In the genomic region with DNA sequence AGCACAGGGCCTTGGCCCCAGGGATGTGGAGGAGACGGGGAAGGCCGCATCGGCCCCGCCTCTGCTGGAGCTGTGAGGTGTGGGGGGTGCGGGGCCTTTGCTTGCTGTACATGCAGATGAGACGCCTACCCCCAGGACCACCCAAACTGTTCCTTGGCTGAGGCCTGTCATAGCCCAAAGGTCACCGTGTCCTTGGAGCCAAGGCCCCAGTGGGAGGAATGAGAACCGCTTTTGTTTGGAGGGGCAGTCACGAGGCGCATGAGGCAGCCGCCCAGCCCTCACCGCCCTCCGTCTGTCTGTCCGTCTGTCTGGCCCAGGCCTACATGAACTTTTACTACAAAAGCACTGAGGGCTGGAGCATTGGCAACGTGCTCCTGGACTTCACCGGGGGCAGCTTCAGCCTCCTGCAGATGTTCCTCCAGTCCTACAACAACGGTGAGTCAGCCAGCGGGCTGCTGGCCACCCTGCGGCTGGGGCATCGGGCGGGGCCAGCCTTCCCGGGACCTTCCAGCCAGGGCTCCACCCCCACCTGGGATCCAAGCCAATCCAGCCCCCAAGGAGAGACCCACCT, we compare ENCODE assay signal across 9 cellular contexts. TPM values are rescaled to one million over a fixed set of nuclear protein-coding genes. Genes with fewer than 3 reads are reported as not detected.
DNase-seq lines count a peak whose midpoint lies in the region; ATAC-seq, FAIRE-seq and TF ChIP-seq lines count a peak whose summit lies in the region.
"Had no signal": no experiment of that assay in that cellular context is flagged by ENCODE, and none has a peak within 500 bp of the region (broad histone marks: within the 10 kb centered on the region; RNA-seq: fewer than 3 reads in every experiment).

No MANE protein-coding gene starts in this region.

- 73 to 80% methylated on average over 22 of the region's 22 CpGs for WGBS in lung, 2 donors

- peak; percentile 70 for DNase-seq in NCI-H226
- peak; percentile 83 for DNase-seq in epidermal melanocyte (ENCODE audit: insufficient read length, low spot score)
- peak; percentile 58 for DNase-seq in lung (ENCODE audit: low spot score)
- peak; percentile 66 for DNase-seq in urothelium cell line (ENCODE audit: low spot score)
- DNase-seq: NCI-H2227 treated with DMSO at 0.1 percent for 48 hours had no signal

- no peaks in the 10 kb centered on the region for H3K4me1 ChIP-seq in lung (ENCODE audit: control insufficient read depth in 2 of 2, insufficient read depth in 2 of 2, low read length in 2 of 2)

- ATAC-seq in lung (ENCODE audit: insufficient read depth, low FRiP score) (peak; percentile 63), GM21367 (IDR thresholded peaks at IDR 0.05; ENCODE audit: unreplicated experiment) (no peak), GM21576 (IDR thresholded peaks at IDR 0.05; ENCODE audit: unreplicated experiment) (no peak), GM21717 (IDR thresholded peaks at IDR 0.05; ENCODE audit: unreplicated experiment) (no peak), GM21381 (IDR thresholded peaks at IDR 0.05; ENCODE audit: unreplicated experiment) (no peak)

- H3K9me3 ChIP-seq in lung (ENCODE audit: control insufficient read depth in 2 of 2, insufficient read depth in 1 of 2, low read length in 1 of 2) = no peaks in the 10 kb centered on the region

- peak overlapping the region; percentile 65 to 86 for H3K27ac ChIP-seq in lung (ENCODE audit: low read depth in 1 of 2, low read length in 1 of 2)

- H3K4me3 ChIP-seq in lung = no peak overlapping the region

- H3K27me3 ChIP-seq in lung (ENCODE audit: control insufficient read depth, insufficient read depth) = no peaks in the 10 kb centered on the region

- no peak for TF ChIP-seq CTCF in lung (IDR thresholded peaks at IDR 0.05; ENCODE audit: control extremely low read depth, extremely low read depth)

- no peak for FAIRE-seq in urothelium cell line (lab: Jason Lieb, UNC)

- peaks cover 5 to 43% of the 10 kb centered on the region in 2 donors for H3K36me3 ChIP-seq in lung (ENCODE audit: control insufficient read depth in 2 of 2, insufficient read depth in 2 of 2, low read length in 2 of 2)

RNA-seq across cellular contexts. Expression of a gene that starts 8.8 kb away (rescaled TPM):
- total RNA-seq in lung = 100 to 1,000 TPM in 1 of 2 donors, 10 to 100 TPM in 1; 71.0 to 146 TPM
- polyA plus RNA-seq in lung = 100 to 1,000 TPM in 1 of 2 donors, 10 to 100 TPM in 1; 69.7 to 123 TPM

RNA-seq across cellular contexts. Expression of a gene that starts 9.0 kb away (rescaled TPM):
- 10 to 100 TPM; 10.9 to 40.0 TPM for total RNA-seq in lung
- polyA plus RNA-seq in lung = 10 to 100 TPM; 85.0 to 93.4 TPM

RNA-seq across cellular contexts. Expression of a gene that starts 23.1 kb away (rescaled TPM):
- total RNA-seq in lung = 10 to 100 TPM; 14.3 to 24.9 TPM
- 10 to 100 TPM in 1 of 2 donors, 1 to 10 TPM in 1; 7.7 to 24.1 TPM for polyA plus RNA-seq in lung

RNA-seq across cellular contexts. Expression of a gene that starts 23.6 kb away (rescaled TPM):
- total RNA-seq in lung = 10 to 100 TPM; 15.9 to 16.8 TPM
- 1 to 10 TPM; 4.9 to 6.7 TPM for polyA plus RNA-seq in lung

RNA-seq across cellular contexts. Expression of a gene that starts 36.3 kb away (rescaled TPM):
- total RNA-seq in lung = 1 to 10 TPM; 2.0 to 4.7 TPM
- polyA plus RNA-seq in lung = 1 to 10 TPM; 1.3 to 4.7 TPM
